ENCODE assay signal across 22 cellular contexts in the genomic region with DNA sequence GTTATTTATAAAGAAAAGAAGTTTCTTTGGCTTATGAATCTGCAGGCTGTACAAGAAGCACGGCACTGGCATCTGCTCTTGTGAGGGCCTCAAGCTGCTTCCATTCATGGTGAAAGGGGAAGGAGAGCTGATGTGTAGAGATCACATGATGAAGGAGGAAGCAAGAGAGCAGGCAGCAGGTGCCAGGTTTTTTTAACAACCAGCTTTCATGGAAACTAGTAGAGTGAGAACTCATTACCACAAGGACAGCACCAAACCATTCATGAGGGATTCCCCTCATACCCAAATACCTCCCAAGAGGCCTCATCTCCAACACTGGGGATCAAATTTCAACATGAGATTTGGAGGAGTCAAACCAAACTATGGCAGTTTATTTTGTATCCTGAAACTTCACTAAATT.
"Had no signal": no experiment of that assay in that cellular context is flagged by ENCODE, and none has a peak within 500 bp of the region (broad histone marks: within the 10 kb centered on the region; RNA-seq: fewer than 3 reads in every experiment).

No MANE protein-coding gene starts in this region.

- H3K36me3 ChIP-seq: breast epithelium, colonic mucosa, left ventricle myocardium inferior, thyroid gland, upper lobe of right lung had no signal

- H3K79me2 ChIP-seq: parathyroid adenoma had no signal

- H2AFZ ChIP-seq: parathyroid adenoma had no signal

- H3K27ac ChIP-seq: breast epithelium, colonic mucosa, dorsolateral prefrontal cortex, left ventricle myocardium inferior, parathyroid adenoma, thyroid gland, upper lobe of right lung, VCaP had no signal

- FAIRE-seq: endothelial cell of umbilical vein had no signal

- ATAC-seq: activated CD8-positive, alpha-beta T cell treated with anti-CD3 and anti-CD28 coated beads, Interleukin-2, amount 10 ng/mL, durations not matched to agents 7 days and 5 days; effector memory CD8-positive, alpha-beta T cell; esophagus mucosa; right cardiac atrium; upper lobe of right lung had no signal

- H3K9me3 ChIP-seq: colonic mucosa, thyroid gland had no signal

- DNase-seq: activated CD4-positive, alpha-beta T cell treated with anti-CD3 and anti-CD28 coated beads for 1 hour; activated CD4-positive, alpha-beta T cell treated with anti-CD3 and anti-CD28 coated beads, Interleukin-2, amount 50 U/mL, for 1 hour; activated CD8-positive, alpha-beta T cell treated with anti-CD3 and anti-CD28 coated beads, Interleukin-2, amount 10 ng/mL, durations not matched to agents 7 days and 5 days; colonic mucosa; dorsolateral prefrontal cortex; effector memory CD8-positive, alpha-beta T cell; foreskin melanocyte; immature natural killer cell; kidney glomerular epithelial cell; left ventricle myocardium inferior; midbrain; right cardiac atrium; stimulated activated CD4-positive, alpha-beta T cell treated with anti-CD3 and anti-CD28 coated beads, Interleukin-12 subunit alpha, Interleukin-12 subunit beta, amount 100 ng/mL, for 4 hours; stimulated activated CD4-positive, alpha-beta T cell treated with anti-CD3 and anti-CD28 coated beads, Interleukin-4, amount 100 ng/mL, for 4 hours; substantia nigra; thyroid gland; upper lobe of right lung had no signal

- H3K4me3 ChIP-seq: breast epithelium, colonic mucosa, dorsolateral prefrontal cortex, left ventricle myocardium inferior, thyroid gland, upper lobe of right lung had no signal

- H3K4me1 ChIP-seq: breast epithelium, colonic mucosa, left ventricle myocardium inferior, parathyroid adenoma, thyroid gland, upper lobe of right lung had no signal

- H3K27me3 ChIP-seq: breast epithelium, colonic mucosa, dorsolateral prefrontal cortex, thyroid gland, upper lobe of right lung had no signal

- H3K9ac ChIP-seq: parathyroid adenoma had no signal
